In the genomic region with DNA sequence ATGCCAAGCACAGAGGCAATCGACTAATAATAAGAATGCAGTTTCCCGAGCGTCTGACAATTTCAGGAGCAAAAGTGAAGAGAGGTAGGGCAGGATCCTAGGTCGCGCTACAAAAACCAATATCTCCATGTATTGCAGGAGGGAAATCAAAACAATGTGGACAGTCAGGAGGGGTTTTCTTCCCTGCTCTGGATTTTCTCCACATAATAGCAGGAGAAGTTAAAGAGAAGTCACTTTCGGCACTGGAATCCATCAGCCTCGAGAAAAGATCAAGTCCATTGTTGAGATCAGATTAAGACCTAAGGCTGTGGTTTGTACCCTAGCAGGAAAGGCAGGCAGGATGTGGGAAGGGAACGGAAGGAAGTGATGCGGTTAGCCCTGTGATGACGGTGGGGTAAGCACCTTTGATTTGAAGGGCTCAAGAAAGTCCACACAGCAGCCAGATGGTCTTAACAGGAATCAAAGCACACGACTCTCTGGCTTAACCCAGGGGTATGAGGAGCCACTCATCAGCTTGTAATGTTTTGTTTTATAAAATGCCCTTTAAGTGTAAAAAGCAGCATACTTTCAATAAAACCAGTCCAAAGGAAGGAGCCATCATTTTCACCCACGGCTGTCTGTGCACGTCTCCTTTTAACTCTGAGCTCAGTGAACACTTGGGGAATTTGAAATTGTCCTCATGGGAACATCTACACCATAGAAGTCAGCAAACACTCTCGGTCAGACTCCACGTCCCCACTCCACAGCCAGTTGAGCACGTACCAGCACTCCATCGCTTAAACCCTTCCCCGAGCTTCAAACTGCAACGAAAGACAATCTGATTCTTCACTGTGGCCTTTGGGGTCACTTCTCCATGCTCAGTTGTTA, we compare ENCODE assay signal across 1 cellular context.
TF ChIP-seq lines count a peak whose summit lies in the region.

No MANE protein-coding gene starts in this region.

TF ChIP-seq in SK-N-SH treated with all-trans-retinoic acid at 6 μM for 48 hours, 23 proteins besides CTCF, POLR2A, EP300 and RAD21 (continued from another document):
- TF ChIP-seq, protein P1, sequence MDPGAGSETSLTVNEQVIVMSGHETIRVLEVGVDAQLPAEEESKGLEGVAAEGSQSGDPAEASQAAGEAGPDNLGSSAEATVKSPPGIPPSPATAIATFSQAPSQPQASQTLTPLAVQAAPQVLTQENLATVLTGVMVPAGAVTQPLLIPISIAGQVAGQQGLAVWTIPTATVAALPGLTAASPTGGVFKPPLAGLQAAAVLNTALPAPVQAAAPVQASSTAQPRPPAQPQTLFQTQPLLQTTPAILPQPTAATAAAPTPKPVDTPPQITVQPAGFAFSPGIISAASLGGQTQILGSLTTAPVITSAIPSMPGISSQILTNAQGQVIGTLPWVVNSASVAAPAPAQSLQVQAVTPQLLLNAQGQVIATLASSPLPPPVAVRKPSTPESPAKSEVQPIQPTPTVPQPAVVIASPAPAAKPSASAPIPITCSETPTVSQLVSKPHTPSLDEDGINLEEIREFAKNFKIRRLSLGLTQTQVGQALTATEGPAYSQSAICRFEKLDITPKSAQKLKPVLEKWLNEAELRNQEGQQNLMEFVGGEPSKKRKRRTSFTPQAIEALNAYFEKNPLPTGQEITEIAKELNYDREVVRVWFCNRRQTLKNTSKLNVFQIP (CRISPR knock-in tag; IDR thresholded peaks at IDR 0.05; ENCODE audit: borderline replicate concordance, low read depth): no peak
- TF ChIP-seq ZFP30 (CRISPR knock-in tag; IDR thresholded peaks at IDR 0.05) (no peak), RARB (CRISPR knock-in tag; IDR thresholded peaks at IDR 0.05) (no peak)
- TF ChIP-seq, protein P2, sequence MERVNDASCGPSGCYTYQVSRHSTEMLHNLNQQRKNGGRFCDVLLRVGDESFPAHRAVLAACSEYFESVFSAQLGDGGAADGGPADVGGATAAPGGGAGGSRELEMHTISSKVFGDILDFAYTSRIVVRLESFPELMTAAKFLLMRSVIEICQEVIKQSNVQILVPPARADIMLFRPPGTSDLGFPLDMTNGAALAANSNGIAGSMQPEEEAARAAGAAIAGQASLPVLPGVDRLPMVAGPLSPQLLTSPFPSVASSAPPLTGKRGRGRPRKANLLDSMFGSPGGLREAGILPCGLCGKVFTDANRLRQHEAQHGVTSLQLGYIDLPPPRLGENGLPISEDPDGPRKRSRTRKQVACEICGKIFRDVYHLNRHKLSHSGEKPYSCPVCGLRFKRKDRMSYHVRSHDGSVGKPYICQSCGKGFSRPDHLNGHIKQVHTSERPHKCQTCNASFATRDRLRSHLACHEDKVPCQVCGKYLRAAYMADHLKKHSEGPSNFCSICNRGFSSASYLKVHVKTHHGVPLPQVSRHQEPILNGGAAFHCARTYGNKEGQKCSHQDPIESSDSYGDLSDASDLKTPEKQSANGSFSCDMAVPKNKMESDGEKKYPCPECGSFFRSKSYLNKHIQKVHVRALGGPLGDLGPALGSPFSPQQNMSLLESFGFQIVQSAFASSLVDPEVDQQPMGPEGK (CRISPR knock-in tag; IDR thresholded peaks at IDR 0.05; ENCODE audit: borderline replicate concordance): no peak
- TF ChIP-seq, protein P3, sequence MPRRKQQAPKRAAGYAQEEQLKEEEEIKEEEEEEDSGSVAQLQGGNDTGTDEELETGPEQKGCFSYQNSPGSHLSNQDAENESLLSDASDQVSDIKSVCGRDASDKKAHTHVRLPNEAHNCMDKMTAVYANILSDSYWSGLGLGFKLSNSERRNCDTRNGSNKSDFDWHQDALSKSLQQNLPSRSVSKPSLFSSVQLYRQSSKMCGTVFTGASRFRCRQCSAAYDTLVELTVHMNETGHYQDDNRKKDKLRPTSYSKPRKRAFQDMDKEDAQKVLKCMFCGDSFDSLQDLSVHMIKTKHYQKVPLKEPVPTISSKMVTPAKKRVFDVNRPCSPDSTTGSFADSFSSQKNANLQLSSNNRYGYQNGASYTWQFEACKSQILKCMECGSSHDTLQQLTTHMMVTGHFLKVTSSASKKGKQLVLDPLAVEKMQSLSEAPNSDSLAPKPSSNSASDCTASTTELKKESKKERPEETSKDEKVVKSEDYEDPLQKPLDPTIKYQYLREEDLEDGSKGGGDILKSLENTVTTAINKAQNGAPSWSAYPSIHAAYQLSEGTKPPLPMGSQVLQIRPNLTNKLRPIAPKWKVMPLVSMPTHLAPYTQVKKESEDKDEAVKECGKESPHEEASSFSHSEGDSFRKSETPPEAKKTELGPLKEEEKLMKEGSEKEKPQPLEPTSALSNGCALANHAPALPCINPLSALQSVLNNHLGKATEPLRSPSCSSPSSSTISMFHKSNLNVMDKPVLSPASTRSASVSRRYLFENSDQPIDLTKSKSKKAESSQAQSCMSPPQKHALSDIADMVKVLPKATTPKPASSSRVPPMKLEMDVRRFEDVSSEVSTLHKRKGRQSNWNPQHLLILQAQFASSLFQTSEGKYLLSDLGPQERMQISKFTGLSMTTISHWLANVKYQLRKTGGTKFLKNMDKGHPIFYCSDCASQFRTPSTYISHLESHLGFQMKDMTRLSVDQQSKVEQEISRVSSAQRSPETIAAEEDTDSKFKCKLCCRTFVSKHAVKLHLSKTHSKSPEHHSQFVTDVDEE (CRISPR knock-in tag; IDR thresholded peaks at IDR 0.05): no peak
